ENCODE assay signal across 25 cellular contexts in the genomic region with DNA sequence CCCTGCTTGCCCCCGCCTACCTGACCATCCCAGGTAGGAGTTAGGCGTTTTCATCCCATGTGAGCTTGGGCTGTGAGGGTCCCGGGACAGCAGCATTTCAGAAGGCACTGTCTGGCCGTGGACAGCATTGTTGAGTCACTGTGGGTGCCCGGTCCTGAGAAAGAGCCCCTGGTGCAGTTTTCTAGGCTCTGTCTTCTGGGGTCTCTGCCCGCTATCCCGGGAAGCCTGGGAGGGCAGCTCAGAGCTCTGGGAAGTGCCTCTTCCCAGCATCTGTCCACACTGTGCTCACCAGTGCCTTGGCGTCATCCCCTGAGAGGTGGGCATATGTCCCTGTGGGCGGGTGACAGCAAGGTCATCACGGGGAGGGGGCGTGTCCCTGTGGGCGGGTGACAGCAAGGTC.
"Had no signal": no experiment of that assay in that cellular context is flagged by ENCODE, and none has a peak within 500 bp of the region (broad histone marks: within the 10 kb centered on the region; RNA-seq: fewer than 3 reads in every experiment).

No MANE protein-coding gene starts in this region.

- H3K4me3 Mint-ChIP-seq: activated CD4-positive, alpha-beta T cell treated with anti-CD3 and anti-CD28 coated beads for 36 hours; activated CD4-positive, alpha-beta T cell treated with anti-CD3 and anti-CD28 coated beads, Interleukin-2, amount 10 ng/mL, durations not matched to agents 7 days and 5 days; activated CD8-positive, alpha-beta T cell treated with anti-CD3 and anti-CD28 coated beads, Interleukin-2, amount 10 ng/mL, durations not matched to agents 7 days and 5 days; activated naive CD4-positive, alpha-beta T cell treated with anti-CD3 and anti-CD28 coated beads, Interleukin-2, amount 10 ng/mL, durations not matched to agents 7 days and 5 days; activated naive CD8-positive, alpha-beta T cell; activated naive CD8-positive, alpha-beta T cell treated with anti-CD3 and anti-CD28 coated beads, Interleukin-2, amount 50 U/mL, for 24 hours; brain; WTC11 had no signal

- H3K27ac Mint-ChIP-seq: activated CD4-positive, alpha-beta T cell treated with anti-CD3 and anti-CD28 coated beads for 36 hours; activated CD4-positive, alpha-beta T cell treated with anti-CD3 and anti-CD28 coated beads, Interleukin-2, amount 10 ng/mL, durations not matched to agents 7 days and 5 days; activated CD8-positive, alpha-beta T cell treated with anti-CD3 and anti-CD28 coated beads, Interleukin-2, amount 10 ng/mL, durations not matched to agents 7 days and 5 days; activated naive CD4-positive, alpha-beta T cell treated with anti-CD3 and anti-CD28 coated beads, Interleukin-2, amount 10 ng/mL, durations not matched to agents 7 days and 5 days; activated naive CD8-positive, alpha-beta T cell; brain; WTC11 had no signal

- H3K36me3 Mint-ChIP-seq: activated naive CD8-positive, alpha-beta T cell; brain; WTC11 had no signal

- H3K9me3 Mint-ChIP-seq: activated naive CD8-positive, alpha-beta T cell treated with anti-CD3 and anti-CD28 coated beads, Interleukin-2, amount 50 U/mL, for 24 hours; WTC11 had no signal

- DNase-seq: activated CD4-positive, alpha-beta T cell treated with anti-CD3 and anti-CD28 coated beads for 36 hours; activated CD4-positive, alpha-beta T cell treated with anti-CD3 and anti-CD28 coated beads, Interleukin-2, amount 10 ng/mL, durations not matched to agents 7 days and 5 days; activated CD4-positive, alpha-beta T cell treated with anti-CD3 and anti-CD28 coated beads, Interleukin-2, amount 50 U/mL, for 48 hours; activated CD8-positive, alpha-beta T cell treated with anti-CD3 and anti-CD28 coated beads, Interleukin-2, amount 10 ng/mL, durations not matched to agents 7 days and 5 days; activated effector memory CD4-positive, alpha-beta T cell treated with Interleukin-2 at 50 U/mL for 16 hours; activated naive CD4-positive, alpha-beta T cell treated with anti-CD3 and anti-CD28 coated beads, Interleukin-2, amount 10 ng/mL, durations not matched to agents 7 days and 5 days; activated naive CD8-positive, alpha-beta T cell treated with anti-CD3 and anti-CD28 coated beads, Interleukin-2, amount 50 U/mL, for 24 hours; activated T-cell treated with anti-CD3 and anti-CD28 coated beads, Interleukin-2, amount 50 U/mL, for 48 hours; anterior cingulate cortex; caudate nucleus; cerebellar nuclear complex; Karpas-422; KBM-7; NCI-H1105; NCI-H1417 treated with DMSO at 0.1 percent for 48 hours; NCI-H1930; NCI-H2081 treated with DMSO at 0.1 percent for 48 hours; NCI-H446; NCI-H510A treated with DMSO at 0.1 percent for 48 hours; NCI-H526 treated with DMSO at 0.1 percent for 48 hours; NCI-H774; SIG-M5 had no signal
